In genomic region chr16:30894540-30895368, GRCh38 we compare ENCODE assay signal across 8 cellular contexts. TPM values are rescaled to one million over a fixed set of nuclear protein-coding genes. Genes with fewer than 3 reads are reported as not detected.
DNase-seq lines count a peak whose midpoint lies in the region; ATAC-seq, FAIRE-seq and TF ChIP-seq lines count a peak whose summit lies in the region.

No MANE protein-coding gene starts in this region.

- no peaks in the 10 kb centered on the region for H3K27me3 ChIP-seq in PC-3 (ENCODE audit: low read length)
- no peaks in the 10 kb centered on the region for H3K27me3 ChIP-seq in pancreas

- intact Hi-C loops in Calu3 (cut with micrococcal nuclease; ENCODE audit: unreplicated experiment) (no loop called here), PC-3 (cut with micrococcal nuclease) (no loop called here), pancreas (cut with DNase I) (no loop called here)

- H2AFZ ChIP-seq in PC-3 (ENCODE audit: low read length): peak overlapping the region; percentile 95

- peak overlapping the region; percentile 53 for H3K9ac ChIP-seq in PC-3 (ENCODE audit: low read length)

- BruUV-seq in Calu3 (replicated peaks; lab: Mats Ljungman, UMichigan): TSS peak; percentile 92
- BruUV-seq in PC-3 (replicated peaks; lab: Mats Ljungman, UMichigan): TSS peak; percentile 64

- H3K27me3 Mint-ChIP-seq in Calu3 (ENCODE audit: unreplicated experiment): no peaks in the 10 kb centered on the region

- H3K36me3 ChIP-seq in PC-3 (ENCODE audit: low read depth, low read length) (no peaks in the 10 kb centered on the region), pancreas (no peaks in the 10 kb centered on the region)

- H3K4me3 ChIP-seq in PC-3 (ENCODE audit: low read length) (peak overlapping the region; percentile 48), epithelial cell of esophagus (ENCODE audit: low read length) (peak overlapping the region; percentile 52), pancreas (peak overlapping the region; percentile 26 to 83 (median 72))

- FAIRE-seq in pancreas (lab: Jason Lieb, UNC): no peak

- peaks cover 8% of the 10 kb centered on the region for H3F3A ChIP-seq in PC-3 (ENCODE audit: low read length, unreplicated experiment)

- H3K27ac Mint-ChIP-seq in Calu3 (ENCODE audit: unreplicated experiment): peak overlapping the region; percentile 5

- H3K4me1 Mint-ChIP-seq in Calu3 (ENCODE audit: low read depth, unreplicated experiment): peaks cover 42% of the 10 kb centered on the region

- WGBS in pancreas, 2 donors: 32 to 35% methylated on average over 16 of the region's 16 CpGs

- DNase-seq in Calu3 (no peak), PC-3 (peak; percentile 12), epithelial cell of esophagus (ENCODE audit: low read depth) (peak; percentile 41), pancreas (no peak), NCI-H2107 treated with DMSO at 0.1 percent for 48 hours (lab: John Stamatoyannopoulos, UW; ENCODE audit: unreplicated experiment) (no peak), SK-N-DZ (ENCODE audit: low spot score) (no peak), NCI-H446 treated with DMSO at 0.1 percent for 48 hours (lab: John Stamatoyannopoulos, UW) (no peak)

- H3K4me3 Mint-ChIP-seq in Calu3 (ENCODE audit: low read depth, unreplicated experiment): peak overlapping the region; percentile 75

- H3K79me2 ChIP-seq in PC-3 (ENCODE audit: low read length): peaks cover 13% of the 10 kb centered on the region

- H3K9me2 ChIP-seq in PC-3 (replicated peaks; ENCODE audit: low read length): no peaks in the 10 kb centered on the region

- peak overlapping the region; percentile 76 for H3K4me2 ChIP-seq in PC-3 (ENCODE audit: low read length)

- H4K20me1 ChIP-seq in PC-3 (ENCODE audit: low read length): no peaks in the 10 kb centered on the region

- TF ChIP-seq CTCF in Calu3 (IDR thresholded peaks at IDR 0.05; ENCODE audit: unreplicated experiment): no peak
- TF ChIP-seq CTCF in PC-3 (conservative IDR thresholded peaks at IDR 0.05; ENCODE audit: low read depth, low read length): no peak
- no peak for TF ChIP-seq CTCF in epithelial cell of esophagus (IDR thresholded peaks at IDR 0.05; ENCODE audit: insufficient read depth, low read depth, low read length, missing control alignments)
- TF ChIP-seq CTCF in pancreas (IDR thresholded peaks at IDR 0.05): no peak

- CTCF ChIA-PET in Calu3 (lab: Charles Lee) (no interaction called here), PC-3 (lab: Charles Lee) (no interaction called here)

- ATAC-seq in PC-3 (no peak), pancreas (no peak), GM18502 (IDR thresholded peaks at IDR 0.05; ENCODE audit: poor library complexity, unreplicated experiment) (no peak)

- H3K27ac ChIP-seq in PC-3 (ENCODE audit: low read length) (peak overlapping the region; percentile 86), pancreas (peak overlapping the region; percentile 70 to 91 (median 82))

- no peaks in the 10 kb centered on the region for H3K9me3 Mint-ChIP-seq in Calu3 (ENCODE audit: low read depth, unreplicated experiment)

- H3K4me1 ChIP-seq in PC-3 (ENCODE audit: insufficient read depth, low read length) (peaks cover 28% of the 10 kb centered on the region), pancreas (peaks cover 0 to 8% (median 0%) of the 10 kb centered on the region in 3 donors)

- POLR2A ChIA-PET in PC-3 (lab: Charles Lee; ENCODE audit: unreplicated experiment): no interaction called here

- H3K9me3 ChIP-seq in PC-3 (ENCODE audit: low read length) (no peaks in the 10 kb centered on the region), pancreas (no peaks in the 10 kb centered on the region)

- H3K36me3 Mint-ChIP-seq in Calu3 (ENCODE audit: insufficient read depth, unreplicated experiment): peaks cover 53% of the 10 kb centered on the region

RNA-seq across cellular contexts. Expression of gene BCL7C, which starts 0.9 kb away (rescaled TPM):
- total RNA-seq in Calu3 (2022) (22.5 and 26.6 TPM in 2 replicates), PC-3 (2014; rRNA removed) (75.6 and 97.3 TPM in 2 replicates), pancreas (10 to 100 TPM in 4 of 6 donors, 1 to 10 TPM in 2; 9.2 to 14.1 (median 10.7) TPM)
- polyA plus RNA-seq in pancreas: 10 to 100 TPM; 22.3 to 29.3 TPM
- 21.8 and 27.0 TPM in 2 replicates for polyA plus RNA-seq in SK-N-DZ (2014; cell fraction: cytosol; rRNA removed)
- 14.7 and 24.2 TPM in 2 replicates for polyA plus RNA-seq in SK-N-DZ (2014; cell fraction: nucleus; rRNA removed)

RNA-seq across cellular contexts. Expression of gene CTF1, which starts 1.7 kb away (rescaled TPM):
- total RNA-seq in Calu3 (2022) (1.9 and 2.3 TPM in 2 replicates), PC-3 (2014; rRNA removed) (0.29 and 0.98 TPM in 2 replicates), pancreas (1 to 10 TPM; 1.6 to 3.2 (median 1.9) TPM)
- polyA plus RNA-seq in pancreas: 1 to 10 TPM; 2.5 to 2.9 TPM
- polyA plus RNA-seq in SK-N-DZ (2014; cell fraction: cytosol; rRNA removed): 0.10 and 0.60 TPM in 2 replicates
- polyA plus RNA-seq in SK-N-DZ (2014; cell fraction: nucleus; rRNA removed): 0.13 TPM in 1 of 2 replicates, not detected in the other

RNA-seq across cellular contexts. Expression of gene FBXL19, which starts 28.6 kb away (rescaled TPM):
- 43.2 and 45.7 TPM in 2 replicates for total RNA-seq in Calu3 (2022)
- total RNA-seq in PC-3 (2014; rRNA removed): 36.2 and 48.5 TPM in 2 replicates
- 10 to 100 TPM in 1 of 6 donors, 1 to 10 TPM in 5; 3.8 to 13.5 (median 4.6) TPM for total RNA-seq in pancreas
- 10 to 100 TPM; 10.1 to 26.8 TPM for polyA plus RNA-seq in pancreas
- 29.6 and 48.9 TPM in 2 replicates for polyA plus RNA-seq in SK-N-DZ (2014; cell fraction: cytosol; rRNA removed)
- 36.6 and 41.0 TPM in 2 replicates for polyA plus RNA-seq in SK-N-DZ (2014; cell fraction: nucleus; rRNA removed)

RNA-seq across cellular contexts. Expression of gene ORAI3, which starts 54.1 kb away (rescaled TPM):
- total RNA-seq in Calu3 (2022) (14.7 and 15.4 TPM in 2 replicates), PC-3 (2014; rRNA removed) (3.6 and 5.7 TPM in 2 replicates), pancreas (10 to 100 TPM in 4 of 6 donors, 1 to 10 TPM in 2; 8.6 to 12.5 (median 11.4) TPM)
- polyA plus RNA-seq in pancreas: 10 to 100 TPM in 1 of 2 donors, 1 to 10 TPM in 1; 9.5 to 10.3 TPM
- polyA plus RNA-seq in SK-N-DZ (2014; cell fraction: cytosol; rRNA removed): 5.0 and 6.2 TPM in 2 replicates
- polyA plus RNA-seq in SK-N-DZ (2014; cell fraction: nucleus; rRNA removed): 1.1 and 7.3 TPM in 2 replicates

Comparison
In these comparisons a context has a peak if more than half of its experiments do, and no peak if none do; other contexts are left out.
1. DNase-seq: peak in PC-3 (single experiment) and epithelial cell of esophagus (single experiment); none in Calu3 (single experiment), pancreas (0 of 6), NCI-H2107 treated with DMSO at 0.1 percent for 48 hours (single experiment), SK-N-DZ (single experiment) and NCI-H446 treated with DMSO at 0.1 percent for 48 hours (single experiment).
2. Peak in every context shown above with its lines, with median percentiles within 50 percentile points of each other: H3K4me3 ChIP-seq.